35 cellular contexts compared by ENCODE assay signal in the genomic region with DNA sequence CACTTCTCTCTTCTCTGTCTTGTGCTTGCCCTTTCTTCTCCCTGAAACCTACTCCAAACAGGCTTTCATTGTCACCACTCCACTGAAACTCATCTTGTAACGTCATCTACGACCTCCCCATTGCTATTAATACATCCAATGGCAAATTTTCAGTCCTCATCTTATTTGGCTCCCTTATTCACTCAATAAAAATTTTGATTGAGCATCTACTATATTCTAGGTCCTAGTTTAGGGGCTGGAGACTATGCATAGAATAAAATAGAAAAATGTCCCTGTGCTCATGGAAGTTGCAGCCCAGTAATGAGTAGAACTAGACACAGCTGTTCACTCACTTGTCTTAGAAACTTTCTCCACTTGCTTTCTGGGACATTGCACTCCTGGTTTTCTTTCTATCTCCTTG. TPM values are rescaled to one million over a fixed set of nuclear protein-coding genes. Genes with fewer than 3 reads are reported as not detected.
"Had no signal": no experiment of that assay in that cellular context is flagged by ENCODE, and none has a peak within 500 bp of the region (broad histone marks: within the 10 kb centered on the region; RNA-seq: fewer than 3 reads in every experiment).

No MANE protein-coding gene starts in this region.

- H3K4me3 ChIP-seq: MG63 had no signal

- DNase-seq: Karpas-422, Kasumi-1, MG63, MM.1S, MV-4-11, NCI-H1048, NCI-H1092, NCI-H1092 treated with DMSO at 0.1 percent for 48 hours, NCI-H1105, NCI-H1105 treated with DMSO at 0.1 percent for 48 hours, NCI-H1417, NCI-H1417 treated with DMSO at 0.1 percent for 48 hours, NCI-H1436, NCI-H1436 treated with DMSO at 0.1 percent for 48 hours, NCI-H146, NCI-H1694, NCI-H1694 treated with DMSO at 0.1 percent for 48 hours, NCI-H187, NCI-H187 treated with DMSO at 0.1 percent for 48 hours, NCI-H1930, NCI-H2029, NCI-H2029 treated with DMSO at 0.1 percent for 48 hours, NCI-H2081, NCI-H2081 treated with DMSO at 0.1 percent for 48 hours, NCI-H2107, NCI-H2171, NCI-H2171 treated with DMSO at 0.1 percent for 48 hours, NCI-H2227 treated with DMSO at 0.1 percent for 48 hours, NCI-H226, NCI-H345, NCI-H446, NCI-H446 treated with DMSO at 0.1 percent for 48 hours, NCI-H510A, NCI-H510A treated with DMSO at 0.1 percent for 48 hours had no signal

- H3K36me3 ChIP-seq: MG63 had no signal

RNA-seq across cellular contexts. Expression of a gene that starts 24.9 kb away (rescaled TPM):
- total RNA-seq: M059J had no signal
